Comparison of ENCODE assay signal across 10 cellular contexts in the genomic region with DNA sequence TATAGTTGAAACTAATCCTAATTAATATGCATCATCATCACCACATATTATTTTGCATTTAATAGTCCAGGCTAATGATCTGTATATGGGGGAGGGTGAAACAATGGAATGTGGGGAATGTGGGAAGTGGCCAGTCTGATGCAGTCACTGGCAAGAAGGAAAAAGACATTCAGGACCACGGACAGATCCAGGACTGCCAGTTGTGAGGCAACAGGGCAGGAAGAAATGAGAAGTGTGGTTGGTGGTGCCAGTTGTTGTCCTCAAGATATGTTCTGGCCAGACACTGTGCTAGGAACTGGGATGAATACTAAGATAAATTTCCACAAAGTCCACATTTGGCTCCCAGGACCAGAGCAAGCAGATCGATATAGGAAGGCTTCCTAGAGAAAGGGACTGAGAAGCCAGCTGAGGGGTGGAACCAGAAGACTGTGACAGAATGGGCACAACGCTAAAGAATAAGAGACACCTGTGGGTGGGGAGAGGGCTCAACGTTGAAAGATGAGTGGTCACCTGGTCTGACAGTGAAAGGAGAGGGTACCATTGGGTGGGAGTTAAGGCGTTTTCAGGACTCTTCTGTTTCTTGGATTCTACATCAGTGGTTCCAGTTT. TPM values are rescaled to one million over a fixed set of nuclear protein-coding genes. Genes with fewer than 3 reads are reported as not detected.
DNase-seq lines count a peak whose midpoint lies in the region; ATAC-seq, FAIRE-seq and TF ChIP-seq lines count a peak whose summit lies in the region.
"Had no signal": no experiment of that assay in that cellular context is flagged by ENCODE, and none has a peak within 500 bp of the region (broad histone marks: within the 10 kb centered on the region; RNA-seq: fewer than 3 reads in every experiment).

No MANE protein-coding gene starts in this region.

- no peaks in the 10 kb centered on the region for H3K4me1 ChIP-seq in pancreas
- H3K4me1 ChIP-seq: parathyroid adenoma, SJSA1 had no signal

- no peaks in the 10 kb centered on the region for H3K9me3 ChIP-seq in pancreas
- H3K9me3 ChIP-seq: SJSA1 had no signal

- no peak overlapping the region for H3K4me3 ChIP-seq in H7 (ENCODE audit: insufficient read depth, low read depth, low read length)
- H3K4me3 ChIP-seq in pancreas: no peak overlapping the region
- H3K4me3 ChIP-seq: SJSA1 had no signal

- no peak for FAIRE-seq in pancreas (lab: Jason Lieb, UNC)

- no peak for TF ChIP-seq CTCF in pancreas (IDR thresholded peaks at IDR 0.05)

- peaks cover 5% of the 10 kb centered on the region; the same call in 1 of the 2 replicates for H3K27me3 ChIP-seq in H7 (ENCODE audit: control insufficient read depth, insufficient read depth, low read length)
- H3K27me3 ChIP-seq in pancreas: no peaks in the 10 kb centered on the region
- H3K27me3 ChIP-seq: SJSA1 had no signal

- 45 to 51% methylated on average over 5 of the region's 5 CpGs for WGBS in pancreas, 2 donors

- DNase-seq in H7 (peak; percentile 80), NOMO-1 treated with DMSO at 0.1 percent for 48 hours (lab: John Stamatoyannopoulos, UW; ENCODE audit: unreplicated experiment) (peak; percentile 33), dermis blood vessel endothelial cell (peak; percentile 78), pancreas (peak in 3 of 6 donors; percentile 9 to 46 (median 32)), NCI-H1092 (lab: John Stamatoyannopoulos, UW) (no peak)
- DNase-seq in stimulated activated CD4-positive, alpha-beta T cell treated with anti-CD3 and anti-CD28 coated beads, Interleukin-4, amount 100 ng/mL, for 4 hours: no peak

- H3K27ac ChIP-seq in pancreas: no peak overlapping the region
- H3K27ac ChIP-seq: parathyroid adenoma, SJSA1 had no signal

- ATAC-seq in pancreas (peak in 3 of 4 donors; percentile 46 to 81 (median 65)), GM21515 (IDR thresholded peaks at IDR 0.05; ENCODE audit: unreplicated experiment) (no peak), HG02588 (IDR thresholded peaks at IDR 0.05; ENCODE audit: unreplicated experiment) (no peak)

- intact Hi-C loops in pancreas (cut with DNase I): no loop called here

- H3K36me3 ChIP-seq in H7 (replicated peaks; ENCODE audit: control insufficient read depth, insufficient read depth, low read length): no peaks in the 10 kb centered on the region
- no peaks in the 10 kb centered on the region for H3K36me3 ChIP-seq in pancreas
- H3K36me3 ChIP-seq: SJSA1 had no signal

RNA-seq across cellular contexts. Expression of gene TPBGL, which starts 6.8 kb away (rescaled TPM):
- total RNA-seq in H7 (2014; rRNA removed; shearing (Covaris generic)): not detected in 2 replicates
- total RNA-seq in dermis blood vessel endothelial cell (0.17 TPM in 1 of 2 replicates, not detected in the other), pancreas (under 1 TPM in 5 of 6 donors, not detected in 1; 0.08 to 0.28 (median 0.12) TPM)
- under 1 TPM; 0.04 to 0.07 TPM for polyA plus RNA-seq in pancreas
- total RNA-seq: SJSA1 had no signal

Comparison
In these comparisons a context has a peak if more than half of its experiments do, and no peak if none do; other contexts are left out.
1. DNase-seq: peak in H7 (single experiment), NOMO-1 treated with DMSO at 0.1 percent for 48 hours (single experiment) and dermis blood vessel endothelial cell (single experiment); none in stimulated activated CD4-positive, alpha-beta T cell treated with anti-CD3 and anti-CD28 coated beads, Interleukin-4, amount 100 ng/mL, for 4 hours (0 of 2) and NCI-H1092 (single experiment).
2. ATAC-seq: peak in pancreas (3 of 4); none in GM21515 (single experiment) and HG02588 (single experiment).